21 cellular contexts compared by ENCODE assay signal in the genomic region with DNA sequence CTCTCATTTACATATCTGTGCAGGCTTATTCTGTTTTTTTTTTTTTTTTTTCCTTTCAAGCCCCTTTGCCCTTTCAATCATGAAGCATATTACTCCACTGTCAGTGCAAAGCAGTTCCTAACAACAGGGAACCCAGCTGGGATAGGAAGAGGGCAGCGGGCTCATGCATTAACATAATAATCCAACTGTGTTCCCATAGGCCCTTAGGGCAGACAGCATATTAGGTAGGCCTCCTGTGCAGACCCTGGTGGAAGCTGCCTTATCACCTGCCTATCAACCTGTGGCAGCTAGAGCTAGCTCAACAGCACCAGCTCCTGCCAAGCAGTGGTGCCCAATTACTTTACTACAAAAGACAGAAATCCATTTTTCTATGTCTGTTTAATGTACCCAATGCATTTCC. TPM values are rescaled to one million over a fixed set of nuclear protein-coding genes. Genes with fewer than 3 reads are reported as not detected.
DNase-seq lines count a peak whose midpoint lies in the region; ATAC-seq and TF ChIP-seq lines count a peak whose summit lies in the region.
"Had no signal": no experiment of that assay in that cellular context is flagged by ENCODE, and none has a peak within 500 bp of the region (broad histone marks: within the 10 kb centered on the region; RNA-seq: fewer than 3 reads in every experiment).

No MANE protein-coding gene starts in this region.

- no peaks in the 10 kb centered on the region; the same call in 1 of the 2 replicates for H3K27me3 ChIP-seq in iPS DF 6.9 (ENCODE audit: control insufficient read depth, insufficient read depth, low read length)
- H3K27me3 ChIP-seq: gastrocnemius medialis, left lung, tibial artery had no signal

- ATAC-seq in activated T-helper 17 cell treated with anti-CD3 and anti-CD28 coated beads, Interleukin-2, amount 50 U/mL, for 72 hours (replicated peaks), result no peak
- no peak for ATAC-seq in GM21381 (IDR thresholded peaks at IDR 0.05; ENCODE audit: unreplicated experiment)
- ATAC-seq: activated naive CD4-positive, alpha-beta T cell treated with anti-CD3 and anti-CD28 coated beads, Interleukin-2, amount 50 U/mL, for 72 hours; esophagus mucosa; gastrocnemius medialis; GM12878; left lung had no signal

- H3K27ac Mint-ChIP-seq in endothelial cell (ENCODE audit: unreplicated experiment), result no peak overlapping the region
- H3K27ac Mint-ChIP-seq in activated T-helper 17 cell treated with anti-CD3 and anti-CD28 coated beads, Interleukin-2, amount 50 U/mL, for 72 hours, result no peak overlapping the region
- H3K27ac Mint-ChIP-seq: activated naive CD4-positive, alpha-beta T cell treated with anti-CD3 and anti-CD28 coated beads, Interleukin-2, amount 50 U/mL, for 72 hours; CD4-positive, alpha-beta T cell; nephron progenitor cell; progenitor cell of endocrine pancreas had no signal

- no peak overlapping the region for H3K27ac ChIP-seq in iPS DF 6.9 (ENCODE audit: low read length)
- H3K27ac ChIP-seq: gastrocnemius medialis, left lung, tibial artery had no signal

- no peaks in the 10 kb centered on the region for H3K36me3 ChIP-seq in iPS DF 6.9 (ENCODE audit: control insufficient read depth, insufficient read depth, low read length)
- H3K36me3 ChIP-seq: gastrocnemius medialis, left lung, tibial artery had no signal

- no peak overlapping the region for H3K4me3 ChIP-seq in iPS DF 6.9 (ENCODE audit: low read length)
- H3K4me3 ChIP-seq: gastrocnemius medialis, GM12878, left lung, tibial artery had no signal

- no peaks in the 10 kb centered on the region for H3K9me3 Mint-ChIP-seq in endothelial cell (ENCODE audit: unreplicated experiment)
- no peaks in the 10 kb centered on the region for H3K9me3 Mint-ChIP-seq in activated T-helper 17 cell treated with anti-CD3 and anti-CD28 coated beads, Interleukin-2, amount 50 U/mL, for 72 hours
- H3K9me3 Mint-ChIP-seq: activated naive CD4-positive, alpha-beta T cell treated with anti-CD3 and anti-CD28 coated beads, Interleukin-2, amount 50 U/mL, for 72 hours; CD4-positive, alpha-beta T cell; nephron progenitor cell had no signal

- TF ChIP-seq CTCF in endothelial cell (IDR thresholded peaks at IDR 0.05; ENCODE audit: unreplicated experiment), result no peak

- intact Hi-C loops in cardiac septum (cut with DNase I), result no loop called here

- no peak overlapping the region for H3K4me3 Mint-ChIP-seq in endothelial cell (ENCODE audit: unreplicated experiment)
- H3K4me3 Mint-ChIP-seq in activated T-helper 17 cell treated with anti-CD3 and anti-CD28 coated beads, Interleukin-2, amount 50 U/mL, for 72 hours, result no peak overlapping the region
- H3K4me3 Mint-ChIP-seq: CD4-positive, alpha-beta T cell; nephron progenitor cell had no signal

- no peaks in the 10 kb centered on the region for H3K9me3 ChIP-seq in iPS DF 6.9 (ENCODE audit: control insufficient read depth, insufficient read depth, low read length)
- H3K9me3 ChIP-seq: gastrocnemius medialis, left lung, tibial artery had no signal

- H3K4me1 ChIP-seq in iPS DF 6.9 (ENCODE audit: control insufficient read depth, insufficient read depth, low read length), result peaks cover 1% of the 10 kb centered on the region; the same call in 1 of the 2 replicates
- H3K4me1 ChIP-seq: gastrocnemius medialis, left lung, tibial artery had no signal

- no peaks in the 10 kb centered on the region for H3K27me3 Mint-ChIP-seq in endothelial cell (ENCODE audit: unreplicated experiment)
- H3K27me3 Mint-ChIP-seq in activated T-helper 17 cell treated with anti-CD3 and anti-CD28 coated beads, Interleukin-2, amount 50 U/mL, for 72 hours, result no peaks in the 10 kb centered on the region
- H3K27me3 Mint-ChIP-seq: CD4-positive, alpha-beta T cell; progenitor cell of endocrine pancreas had no signal

- DNase-seq in COR-L47 (lab: John Stamatoyannopoulos, UW), result peak; percentile 78
- DNase-seq in NCI-H1417 (lab: John Stamatoyannopoulos, UW), result peak in 2 of 3 experiments; percentile 71 to 94
- DNase-seq in NCI-H69 (lab: John Stamatoyannopoulos, UW), result peak; percentile 93
- DNase-seq in iPS DF 6.9 (ENCODE audit: low read depth, low spot score), result peak; percentile 16
- DNase-seq in endothelial cell (ENCODE audit: low spot score), result no peak
- no peak for DNase-seq in cardiac septum (ENCODE audit: low spot score)
- DNase-seq: activated CD4-positive, alpha-beta T cell treated with anti-CD3 and anti-CD28 coated beads for 4 hours; CD4-positive, alpha-beta T cell; DMS53; gastrocnemius medialis; Kasumi-1; left lung; nephron progenitor cell; stimulated activated naive CD4-positive, alpha-beta T cell; tibial artery had no signal

- H3K4me1 Mint-ChIP-seq in endothelial cell (ENCODE audit: unreplicated experiment), result peaks cover 5% of the 10 kb centered on the region
- H3K4me1 Mint-ChIP-seq in activated T-helper 17 cell treated with anti-CD3 and anti-CD28 coated beads, Interleukin-2, amount 50 U/mL, for 72 hours, result peaks cover 6% of the 10 kb centered on the region

- WGBS in iPS DF 6.9 (ENCODE audit: insufficient coverage, insufficient read length), result no CpG with 5 or more reads among the region's 1 CpG

- no peaks in the 10 kb centered on the region for H3K36me3 Mint-ChIP-seq in endothelial cell (ENCODE audit: low read depth, unreplicated experiment)
- no peaks in the 10 kb centered on the region for H3K36me3 Mint-ChIP-seq in activated T-helper 17 cell treated with anti-CD3 and anti-CD28 coated beads, Interleukin-2, amount 50 U/mL, for 72 hours (ENCODE audit: low read depth)
- H3K36me3 Mint-ChIP-seq: activated naive CD4-positive, alpha-beta T cell treated with anti-CD3 and anti-CD28 coated beads, Interleukin-2, amount 50 U/mL, for 72 hours had no signal

RNA-seq across cellular contexts. Expression of a gene that starts 49.3 kb away (rescaled TPM):
- total RNA-seq in endothelial cell (ENCODE audit: unreplicated experiment) (11.8 TPM), cardiac septum (5.0 TPM)
- total RNA-seq in activated T-helper 17 cell treated with anti-CD3 and anti-CD28 coated beads, Interleukin-2, amount 50 U/mL, for 72 hours, result 10 to 100 TPM; 13.0 to 17.5 TPM

Comparison
In these comparisons a context has a peak if more than half of its experiments do, and no peak if none do; other contexts are left out.
1. DNase-seq: peak in COR-L47 (single experiment), NCI-H1417 (2 of 3), NCI-H69 (single experiment) and iPS DF 6.9 (single experiment); none in endothelial cell (single experiment) and cardiac septum (single experiment).